Comparison of ENCODE assay signal across 14 cellular contexts in the genomic region with DNA sequence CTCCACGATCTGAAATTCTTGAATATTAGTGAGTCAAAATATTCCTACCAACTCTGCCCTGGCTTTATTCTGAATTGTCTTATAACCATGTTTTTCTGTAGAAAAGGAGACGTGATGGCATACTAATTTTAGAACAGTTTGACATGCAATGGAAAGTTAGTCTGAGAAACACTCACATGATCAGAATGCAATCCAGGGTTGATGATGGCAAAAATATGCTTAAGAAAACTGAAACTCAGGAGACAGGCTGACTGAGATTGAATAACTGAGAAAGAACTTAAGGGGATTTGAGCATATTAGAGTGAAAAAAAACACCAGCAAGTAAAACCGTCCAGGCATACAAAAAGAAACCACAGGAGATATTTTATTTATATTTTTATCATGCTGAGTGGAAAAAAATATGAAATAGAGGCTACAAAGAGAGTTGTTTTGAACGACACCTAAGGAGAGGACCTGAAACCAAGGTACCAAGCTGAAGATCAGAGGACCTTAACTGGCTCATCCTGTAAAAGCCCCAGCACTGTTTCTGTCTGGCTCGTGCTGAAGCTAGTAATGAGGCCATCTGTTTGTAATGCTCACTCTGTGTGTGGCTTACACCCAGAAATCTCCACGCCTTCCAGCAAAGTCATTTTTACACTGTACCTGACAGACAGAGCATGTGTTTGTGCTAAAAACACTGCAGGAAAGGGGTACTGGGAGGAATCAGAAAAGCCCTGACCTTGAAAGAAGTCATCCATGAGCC.
DNase-seq lines count a peak whose midpoint lies in the region; ATAC-seq and TF ChIP-seq lines count a peak whose summit lies in the region.
"Had no signal": no experiment of that assay in that cellular context is flagged by ENCODE, and none has a peak within 500 bp of the region (broad histone marks: within the 10 kb centered on the region; RNA-seq: fewer than 3 reads in every experiment).

No MANE protein-coding gene starts in this region.

- no peaks in the 10 kb centered on the region for H3K4me1 Mint-ChIP-seq in neural progenitor cell
- H3K4me1 Mint-ChIP-seq: activated CD8-positive, alpha-beta memory T cell treated with anti-CD3 and anti-CD28 coated beads, Interleukin-2, amount 10 ng/mL, durations not matched to agents 7 days and 5 days; memory B cell; stimulated activated effector memory CD8-positive, alpha-beta T cell treated with anti-CD3 and anti-CD28 coated beads, Interleukin-12 subunit alpha, Interleukin-12 subunit beta, amount 100 ng/mL, for 72 hours had no signal

- DNase-seq in NCI-H524 (lab: John Stamatoyannopoulos, UW), result peak; percentile 6 to 51
- no peak for DNase-seq in NCI-H524 treated with DMSO at 0.1 percent for 48 hours (lab: John Stamatoyannopoulos, UW)
- DNase-seq in esophagus squamous epithelium (lab: John Stamatoyannopoulos, UW), result no peak
- peak; percentile 47 for DNase-seq in osteoblast (ENCODE audit: insufficient read length, low spot score, missing footprints)
- DNase-seq in upper lobe of right lung, result no peak
- no peak for DNase-seq in neural progenitor cell (ENCODE audit: low spot score)
- DNase-seq in activated naive CD4-positive, alpha-beta T cell treated with Interleukin-2 at 50 U/mL for 16 hours, result no peak
- DNase-seq: activated CD8-positive, alpha-beta memory T cell treated with anti-CD3 and anti-CD28 coated beads, Interleukin-2, amount 10 ng/mL, durations not matched to agents 7 days and 5 days; MV-4-11; NK-92 treated with Interleukin-12 subunit alpha and Interleukin-12 subunit beta, amount 100 ng/mL, for 24 hours had no signal

- no peaks in the 10 kb centered on the region for H3K79me2 ChIP-seq in osteoblast (ENCODE audit: insufficient read depth, low read length)
- no peaks in the 10 kb centered on the region for H3K79me2 ChIP-seq in neural progenitor cell (ENCODE audit: low read depth)

- H3K36me3 Mint-ChIP-seq in neural progenitor cell, result no peaks in the 10 kb centered on the region
- H3K36me3 Mint-ChIP-seq: activated CD8-positive, alpha-beta memory T cell treated with anti-CD3 and anti-CD28 coated beads, Interleukin-2, amount 10 ng/mL, durations not matched to agents 7 days and 5 days; memory B cell; stimulated activated effector memory CD8-positive, alpha-beta T cell treated with anti-CD3 and anti-CD28 coated beads, Interleukin-12 subunit alpha, Interleukin-12 subunit beta, amount 100 ng/mL, for 72 hours had no signal

- no peak overlapping the region for H3K9ac ChIP-seq in neural progenitor cell

- no peak overlapping the region for H3K27ac Mint-ChIP-seq in neural progenitor cell
- H3K27ac Mint-ChIP-seq: activated CD8-positive, alpha-beta memory T cell treated with anti-CD3 and anti-CD28 coated beads, Interleukin-2, amount 10 ng/mL, durations not matched to agents 7 days and 5 days; memory B cell; stimulated activated effector memory CD8-positive, alpha-beta T cell treated with anti-CD3 and anti-CD28 coated beads, Interleukin-12 subunit alpha, Interleukin-12 subunit beta, amount 100 ng/mL, for 72 hours had no signal

- H3K27me3 ChIP-seq in esophagus squamous epithelium (no peaks in the 10 kb centered on the region), osteoblast (ENCODE audit: insufficient read depth, low read length) (no peaks in the 10 kb centered on the region), upper lobe of right lung (no peaks in the 10 kb centered on the region), neural progenitor cell (no peaks in the 10 kb centered on the region)
- H3K27me3 ChIP-seq: body of pancreas had no signal

- H3K4me2 ChIP-seq in osteoblast (ENCODE audit: insufficient read depth, low read length), result peak overlapping the region; percentile 72
- H3K4me2 ChIP-seq in neural progenitor cell, result no peak overlapping the region

- intact Hi-C loops in esophagus squamous epithelium (cut with DNase I), result no loop called here
- intact Hi-C loops in upper lobe of right lung (cut with DNase I), result no loop called here

- H2AFZ ChIP-seq in osteoblast (ENCODE audit: low read length) (peak overlapping the region; percentile 60), neural progenitor cell (replicated peaks) (no peak overlapping the region)

- H3K27me3 Mint-ChIP-seq in neural progenitor cell (ENCODE audit: insufficient read depth, low read depth), result no peaks in the 10 kb centered on the region
- H3K27me3 Mint-ChIP-seq: activated CD8-positive, alpha-beta memory T cell treated with anti-CD3 and anti-CD28 coated beads, Interleukin-2, amount 10 ng/mL, durations not matched to agents 7 days and 5 days had no signal

- no peak overlapping the region for H3K4me3 Mint-ChIP-seq in neural progenitor cell
- H3K4me3 Mint-ChIP-seq: activated CD8-positive, alpha-beta memory T cell treated with anti-CD3 and anti-CD28 coated beads, Interleukin-2, amount 10 ng/mL, durations not matched to agents 7 days and 5 days; memory B cell; stimulated activated effector memory CD8-positive, alpha-beta T cell treated with anti-CD3 and anti-CD28 coated beads, Interleukin-12 subunit alpha, Interleukin-12 subunit beta, amount 100 ng/mL, for 72 hours had no signal

- H4K20me1 ChIP-seq in osteoblast (ENCODE audit: insufficient read depth, low read length) (no peaks in the 10 kb centered on the region), neural progenitor cell (ENCODE audit: low read depth) (no peaks in the 10 kb centered on the region)

- H3K4me1 ChIP-seq in esophagus squamous epithelium (no peaks in the 10 kb centered on the region), osteoblast (ENCODE audit: insufficient read depth, low read length) (peaks cover 8% of the 10 kb centered on the region), upper lobe of right lung (peaks cover 3% of the 10 kb centered on the region), neural progenitor cell (no peaks in the 10 kb centered on the region)
- H3K4me1 ChIP-seq: body of pancreas had no signal

- 26 to 28% methylated on average over 6 of the region's 6 CpGs for WGBS in esophagus squamous epithelium, 2 donors

- H3K36me3 ChIP-seq in esophagus squamous epithelium, result no peaks in the 10 kb centered on the region
- H3K36me3 ChIP-seq in osteoblast (ENCODE audit: insufficient read depth, low read length), result no peaks in the 10 kb centered on the region
- H3K36me3 ChIP-seq in upper lobe of right lung, result no peaks in the 10 kb centered on the region
- H3K36me3 ChIP-seq in neural progenitor cell, result no peaks in the 10 kb centered on the region

- no peak for TF ChIP-seq POLR2A in esophagus squamous epithelium (IDR thresholded peaks at IDR 0.05)

- no peaks in the 10 kb centered on the region for H3K9me3 Mint-ChIP-seq in neural progenitor cell
- H3K9me3 Mint-ChIP-seq: memory B cell; stimulated activated effector memory CD8-positive, alpha-beta T cell treated with anti-CD3 and anti-CD28 coated beads, Interleukin-12 subunit alpha, Interleukin-12 subunit beta, amount 100 ng/mL, for 72 hours had no signal

- no peaks in the 10 kb centered on the region for H3F3A ChIP-seq in neural progenitor cell (ENCODE audit: low read depth)

- H3K27ac ChIP-seq in esophagus squamous epithelium (peak overlapping the region in 3 of 4 donors; percentile 58 to 74 (median 74)), osteoblast (ENCODE audit: low read depth, low read length) (peak overlapping the region; percentile 89), upper lobe of right lung (peak overlapping the region; percentile 42), neural progenitor cell (no peak overlapping the region)
- H3K27ac ChIP-seq: body of pancreas had no signal

- TF ChIP-seq CTCF in esophagus squamous epithelium (IDR thresholded peaks at IDR 0.05), result no peak
- no peak for TF ChIP-seq CTCF in osteoblast (IDR thresholded peaks at IDR 0.05; ENCODE audit: extremely low read depth, low read depth, low read length)
- TF ChIP-seq CTCF in upper lobe of right lung (IDR thresholded peaks at IDR 0.05), result no peak
- TF ChIP-seq CTCF in neural progenitor cell (IDR thresholded peaks at IDR 0.05), result no peak

- no peak overlapping the region for H3K4me3 ChIP-seq in esophagus squamous epithelium
- peak overlapping the region; percentile 47 for H3K4me3 ChIP-seq in osteoblast (ENCODE audit: insufficient read depth, low read length)
- no peak overlapping the region for H3K4me3 ChIP-seq in upper lobe of right lung
- no peak overlapping the region for H3K4me3 ChIP-seq in neural progenitor cell
- H3K4me3 ChIP-seq: body of pancreas had no signal

- H3K9me3 ChIP-seq in esophagus squamous epithelium (no peaks in the 10 kb centered on the region), osteoblast (ENCODE audit: low read depth, low read length) (no peaks in the 10 kb centered on the region), upper lobe of right lung (no peaks in the 10 kb centered on the region), neural progenitor cell (ENCODE audit: low read depth) (no peaks in the 10 kb centered on the region)
- H3K9me3 ChIP-seq: body of pancreas had no signal

- ATAC-seq in upper lobe of right lung (no peak), GM19023 (IDR thresholded peaks at IDR 0.05; ENCODE audit: unreplicated experiment) (no peak)
- ATAC-seq: activated CD8-positive, alpha-beta memory T cell treated with anti-CD3 and anti-CD28 coated beads, Interleukin-2, amount 10 ng/mL, durations not matched to agents 7 days and 5 days; body of pancreas; stimulated activated effector memory CD8-positive, alpha-beta T cell treated with anti-CD3 and anti-CD28 coated beads, Interleukin-12 subunit alpha, Interleukin-12 subunit beta, amount 100 ng/mL, for 72 hours had no signal

Comparison
In these comparisons a context has a peak if more than half of its experiments do, and no peak if none do; other contexts are left out.
1. DNase-seq: peak in NCI-H524 (2 of 2) and osteoblast (single experiment); none in NCI-H524 treated with DMSO at 0.1 percent for 48 hours (single experiment), esophagus squamous epithelium (single experiment), upper lobe of right lung (single experiment), neural progenitor cell (single experiment) and activated naive CD4-positive, alpha-beta T cell treated with Interleukin-2 at 50 U/mL for 16 hours (single experiment).